24 cellular contexts compared by ENCODE assay signal in the genomic region with DNA sequence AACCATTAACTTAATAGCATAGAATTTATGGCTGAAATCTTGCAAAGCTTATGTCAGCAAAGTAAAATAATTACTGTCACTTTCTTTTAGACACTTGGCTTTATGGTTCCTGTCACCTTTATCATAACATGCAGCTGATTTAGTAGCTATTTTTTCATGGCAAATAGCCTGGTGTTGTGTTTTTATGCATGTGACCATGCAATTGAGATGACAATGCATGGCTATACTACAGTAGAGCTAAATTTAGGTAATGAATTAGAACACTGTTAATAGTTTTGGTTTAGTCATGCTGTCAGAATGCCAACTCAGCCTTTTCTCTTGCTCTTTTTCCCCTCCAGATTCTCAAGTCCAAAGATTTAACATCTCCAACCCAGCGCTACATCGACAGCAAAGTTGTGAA.
A peak's percentile ranks its signal among the peaks of the same experiment; 100 is the strongest.
DNase-seq lines count a peak whose midpoint lies in the region; ATAC-seq, FAIRE-seq and TF ChIP-seq lines count a peak whose summit lies in the region.
"Had no signal": no experiment of that assay in that cellular context is flagged by ENCODE, and none has a peak within 500 bp of the region (broad histone marks: within the 10 kb centered on the region; RNA-seq: fewer than 3 reads in every experiment).

No MANE protein-coding gene starts in this region.

- no peaks in the 10 kb centered on the region for H3K36me3 ChIP-seq in psoas muscle (ENCODE audit: insufficient read depth in 1 of 2, low read depth in 1 of 2)
- H3K36me3 ChIP-seq in kidney (ENCODE audit: control insufficient read depth in 1 of 2, insufficient read depth in 2 of 2, low read length in 2 of 2), result no peaks in the 10 kb centered on the region
- H3K36me3 ChIP-seq in CD8-positive, alpha-beta T cell (ENCODE audit: insufficient read depth, low read length), result no peaks in the 10 kb centered on the region
- no peaks in the 10 kb centered on the region for H3K36me3 ChIP-seq in ascending aorta
- H3K36me3 ChIP-seq: HAP-1 had no signal

- FAIRE-seq in kidney (lab: Jason Lieb, UNC), result no peak
- FAIRE-seq: frontal cortex, GM18507 had no signal

- no peaks in the 10 kb centered on the region for H3K36me3 Mint-ChIP-seq in CD8-positive, alpha-beta T cell
- H3K36me3 Mint-ChIP-seq: activated naive CD8-positive, alpha-beta T cell treated with anti-CD3 and anti-CD28 coated beads for 36 hours had no signal

- TF ChIP-seq CTCF in psoas muscle (IDR thresholded peaks at IDR 0.05), result no peak
- no peak for TF ChIP-seq CTCF in kidney (IDR thresholded peaks at IDR 0.05; ENCODE audit: borderline replicate concordance, extremely low read depth, insufficient read depth)
- TF ChIP-seq CTCF in CD8-positive, alpha-beta T cell (IDR thresholded peaks at IDR 0.05), result no peak
- TF ChIP-seq CTCF in ascending aorta (IDR thresholded peaks at IDR 0.05), result no peak

- 88 to 98% (median 92%) methylated on average over 2 of the region's 2 CpGs for WGBS in psoas muscle, 3 donors

- H3K4me3 Mint-ChIP-seq in CD8-positive, alpha-beta T cell, result no peak overlapping the region
- H3K4me3 Mint-ChIP-seq: activated B cell treated with CpG ODN at 0.5 μM for 24 hours; activated naive CD8-positive, alpha-beta T cell treated with anti-CD3 and anti-CD28 coated beads for 36 hours had no signal

- CTCF ChIA-PET in CD8-positive, alpha-beta T cell (lab: Charles Lee), result no interaction called here

- no peak overlapping the region for H3K27ac Mint-ChIP-seq in CD8-positive, alpha-beta T cell
- H3K27ac Mint-ChIP-seq: activated B cell treated with CpG ODN at 0.5 μM for 24 hours; activated naive CD8-positive, alpha-beta T cell treated with anti-CD3 and anti-CD28 coated beads for 36 hours; activated T-helper 2 cell treated with anti-CD3 and anti-CD28 coated beads, Interferon-gamma antibody, Interleukin-2, Interleukin-4, amounts not matched to agents 10 μg/mL and 5 μg/mL and 100 μg/mL, durations not matched to agents 14 hours and 24 hours and 36 hours had no signal

- H3K4me3 ChIP-seq in psoas muscle, result no peak overlapping the region
- no peak overlapping the region for H3K4me3 ChIP-seq in kidney (ENCODE audit: low read length in 2 of 2)
- no peak overlapping the region for H3K4me3 ChIP-seq in CD8-positive, alpha-beta T cell (ENCODE audit: low read depth, low read length)
- H3K4me3 ChIP-seq in ascending aorta, result no peak overlapping the region
- H3K4me3 ChIP-seq: HAP-1, upper lobe of left lung had no signal

- POLR2A ChIA-PET in CD8-positive, alpha-beta T cell (lab: Charles Lee), result no interaction called here

- peaks cover 35% of the 10 kb centered on the region for H3K4me1 ChIP-seq in psoas muscle
- no peaks in the 10 kb centered on the region for H3K4me1 ChIP-seq in kidney (ENCODE audit: control insufficient read depth in 1 of 2, insufficient read depth in 1 of 2, low read depth in 1 of 2, low read length in 2 of 2)
- no peaks in the 10 kb centered on the region for H3K4me1 ChIP-seq in CD8-positive, alpha-beta T cell (ENCODE audit: insufficient read depth, low read length)
- no peaks in the 10 kb centered on the region for H3K4me1 ChIP-seq in ascending aorta
- H3K4me1 ChIP-seq: HAP-1 had no signal

- intact Hi-C loops in psoas muscle (cut with DNase I), result no loop called here
- intact Hi-C loops in kidney (cut with DNase I), result no loop called here
- intact Hi-C loops in CD8-positive, alpha-beta T cell (cut with DNase I, micrococcal nuclease), result no loop called here
- intact Hi-C loops in ascending aorta (cut with DNase I), result no loop called here

- ATAC-seq in psoas muscle (peak; percentile 46 to 65 (median 54)), GM21576 (IDR thresholded peaks at IDR 0.05; ENCODE audit: unreplicated experiment) (no peak)
- no peak for ATAC-seq in CD8-positive, alpha-beta T cell
- ATAC-seq: right cardiac atrium had no signal

- no peaks in the 10 kb centered on the region for H3K27me3 Mint-ChIP-seq in CD8-positive, alpha-beta T cell (ENCODE audit: low read depth)
- H3K27me3 Mint-ChIP-seq: activated B cell treated with CpG ODN at 0.5 μM for 24 hours had no signal

- no peaks in the 10 kb centered on the region for H3K4me1 Mint-ChIP-seq in CD8-positive, alpha-beta T cell (ENCODE audit: low read depth)
- H3K4me1 Mint-ChIP-seq: activated B cell treated with CpG ODN at 0.5 μM for 24 hours; activated naive CD8-positive, alpha-beta T cell treated with anti-CD3 and anti-CD28 coated beads for 36 hours had no signal

- no peak overlapping the region for H3K9ac ChIP-seq in kidney (ENCODE audit: low read length in 2 of 2)

- DNase-seq in COLO829 (ENCODE audit: low spot score) (peak; percentile 74), RPMI7951 (ENCODE audit: low read depth) (peak; percentile 33), fibroblast of peridontal ligament (ENCODE audit: extremely low read depth) (peak; percentile 35), psoas muscle (no peak), kidney (no peak), ascending aorta (ENCODE audit: low spot score in 2 of 2) (no peak)
- no peak for DNase-seq in CD8-positive, alpha-beta T cell
- DNase-seq: ACHN; activated B cell treated with CpG ODN at 0.5 μM for 24 hours; activated CD4-positive, alpha-beta T cell treated with anti-CD3 and anti-CD28 coated beads, Interleukin-2, amount 50 U/mL, for 4 hours; activated CD8-positive, alpha-beta memory T cell treated with anti-CD3 and anti-CD28 coated beads, Interleukin-2, amount 50 U/mL, for 4 hours; activated naive CD8-positive, alpha-beta T cell treated with anti-CD3 and anti-CD28 coated beads for 36 hours; brain microvascular endothelial cell; hippocampal formation; NCI-H1694; occipital lobe; right cardiac atrium; upper lobe of left lung had no signal

- H3K27me3 ChIP-seq in psoas muscle (ENCODE audit: insufficient read depth in 3 of 3, low read length in 2 of 3), result no peaks in the 10 kb centered on the region
- H3K27me3 ChIP-seq in CD8-positive, alpha-beta T cell (ENCODE audit: insufficient read depth, low read length), result no peaks in the 10 kb centered on the region
- H3K27me3 ChIP-seq in ascending aorta, result no peaks in the 10 kb centered on the region
- H3K27me3 ChIP-seq: brain microvascular endothelial cell, upper lobe of left lung had no signal

- H3K9me3 ChIP-seq in psoas muscle, result no peaks in the 10 kb centered on the region
- H3K9me3 ChIP-seq in kidney (ENCODE audit: control insufficient read depth in 1 of 2, low read length in 2 of 2), result no peaks in the 10 kb centered on the region
- no peaks in the 10 kb centered on the region for H3K9me3 ChIP-seq in CD8-positive, alpha-beta T cell (ENCODE audit: low read length)
- H3K9me3 ChIP-seq in ascending aorta, result no peaks in the 10 kb centered on the region
- H3K9me3 ChIP-seq: HAP-1, upper lobe of left lung had no signal

- H3K27ac ChIP-seq in psoas muscle, result peak overlapping the region; percentile 74
- no peak overlapping the region for H3K27ac ChIP-seq in kidney (ENCODE audit: low read depth in 2 of 2, low read length in 2 of 2)
- H3K27ac ChIP-seq in CD8-positive, alpha-beta T cell (ENCODE audit: low read depth, low read length), result no peak overlapping the region
- H3K27ac ChIP-seq in ascending aorta, result no peak overlapping the region
- H3K27ac ChIP-seq: brain microvascular endothelial cell, C4-2B, upper lobe of left lung had no signal

- no peaks in the 10 kb centered on the region for H3K9me3 Mint-ChIP-seq in CD8-positive, alpha-beta T cell
- H3K9me3 Mint-ChIP-seq: activated B cell treated with CpG ODN at 0.5 μM for 24 hours; activated naive CD8-positive, alpha-beta T cell treated with anti-CD3 and anti-CD28 coated beads for 36 hours; activated T-helper 2 cell treated with anti-CD3 and anti-CD28 coated beads, Interferon-gamma antibody, Interleukin-2, Interleukin-4, amounts not matched to agents 10 μg/mL and 5 μg/mL and 100 μg/mL, durations not matched to agents 14 hours and 24 hours and 36 hours had no signal

Comparison
In these comparisons a context has a peak if more than half of its experiments do, and no peak if none do; other contexts are left out.
1. DNase-seq: peak in COLO829 (single experiment), RPMI7951 (single experiment) and fibroblast of peridontal ligament (single experiment); none in psoas muscle (0 of 2), kidney (single experiment), CD8-positive, alpha-beta T cell (0 of 7) and ascending aorta (0 of 2).
2. ATAC-seq: peak in psoas muscle (4 of 4); none in CD8-positive, alpha-beta T cell (single experiment) and GM21576 (single experiment).